In genomic region chr22:20020533-20021195, GRCh38 we compare ENCODE assay signal across 8 cellular contexts. TPM values are rescaled to one million over a fixed set of nuclear protein-coding genes. Genes with fewer than 3 reads are reported as not detected.
DNase-seq lines count a peak whose midpoint lies in the region; ATAC-seq, FAIRE-seq and TF ChIP-seq lines count a peak whose summit lies in the region.

TSS of gene TANGO2 (plus strand) at chr22:20021110. CDS start at chr22:20036799, 15,689 bp downstream.

- TF ChIP-seq CTCF in A549 (IDR thresholded peaks at IDR 0.05) = no peak
- no peak for TF ChIP-seq CTCF in WTC11 (IDR thresholded peaks at IDR 0.05)
- TF ChIP-seq CTCF in bronchial epithelial cell (IDR thresholded peaks at IDR 0.05; ENCODE audit: insufficient read depth, low read length, severe bottlenecking) = no peak
- TF ChIP-seq CTCF in spleen (IDR thresholded peaks at IDR 0.05 in 8 of 11, conservative IDR thresholded peaks at IDR 0.05 in 3 of 11) = peak in 2 of 11 experiments; percentile 11 to 17

- POLR2A ChIA-PET in A549 (lab: Yijun Ruan, JAX) (interaction anchor here (0.6 to 1.5 kb wide), 2 partner anchors 51 to 65 kb away, joined by 3 read pairs; no protein-coding TSS in a partner anchor), WTC11 (lab: Charles Lee) (no interaction called here)

- peaks cover 12% of the 10 kb centered on the region for H3K4me1 Mint-ChIP-seq in WTC11

- TF ChIP-seq RAD21 in A549 (conservative IDR thresholded peaks at IDR 0.05 in 1 of 2, IDR thresholded peaks at IDR 0.05 in 1 of 2) = no peak

- peak within 1 kb of the TSS; percentile 86 for H3K4me3 Mint-ChIP-seq in WTC11

- intact Hi-C loops in spleen (cut with DNase I; ENCODE audit: low total_unique reads) = no loop called here

- H3K27me3 ChIP-seq in bronchial epithelial cell (ENCODE audit: control insufficient read depth, insufficient read depth, low read length) = peaks cover 11% of the 10 kb centered on the region
- peaks cover 0 to 20% (median 0%) of the 10 kb centered on the region in 7 donors for H3K27me3 ChIP-seq in spleen (replicated peaks in 1 of 7)

- H3K9me3 Mint-ChIP-seq in WTC11 = no peaks in the 10 kb centered on the region

- DNase-seq in A549 (ENCODE audit: low read depth in 1 of 2, low spot score in 1 of 2) (peak; percentile 77 to 83), NCI-H226 (peak; percentile 64), WTC11 (ENCODE audit: low spot score) (peak; percentile 90), bronchial epithelial cell (ENCODE audit: low read depth) (peak; percentile 72), inferior parietal cortex (ENCODE audit: extremely low spot score) (peak; percentile 93), spleen (peak; percentile 97)

- 6% methylated on average over 8 of the region's 61 CpGs for WGBS in A549 (ENCODE audit: missing lambda C conversion rate)
- WGBS in spleen, 5 donors = 0 to 2% (median 1%) methylated on average over 26 to 61 of the region's 61 CpGs

- H3K4me2 ChIP-seq in A549 = peak within 1 kb of the TSS; percentile 92

- ATAC-seq in A549 (peak; percentile 80 to 91), GM18861 (IDR thresholded peaks at IDR 0.05; ENCODE audit: unreplicated experiment) (peak; percentile 71), HG03135 (IDR thresholded peaks at IDR 0.05; ENCODE audit: unreplicated experiment) (peak; percentile 77), WTC11 (peak; percentile 88)

- H3K27me3 Mint-ChIP-seq in WTC11 (ENCODE audit: low read depth) = peaks cover 43% of the 10 kb centered on the region

- H3K36me3 ChIP-seq in bronchial epithelial cell (ENCODE audit: control insufficient read depth, insufficient read depth, low read length) = no peaks in the 10 kb centered on the region
- H3K36me3 ChIP-seq in spleen = peaks cover 0 to 24% (median 0%) of the 10 kb centered on the region in 6 donors

- peak within 1 kb of the TSS; percentile 87 for H3K4me3 ChIP-seq in A549
- peak within 1 kb of the TSS; percentile 96 for H3K4me3 ChIP-seq in bronchial epithelial cell (ENCODE audit: low read depth, low read length)
- peak within 1 kb of the TSS; percentile 50 to 97 (median 88) for H3K4me3 ChIP-seq in spleen

- TF ChIP-seq EP300 in A549 (IDR thresholded peaks at IDR 0.05) = no peak

- H3K9me3 ChIP-seq in A549 = no peaks in the 10 kb centered on the region
- no peaks in the 10 kb centered on the region for H3K9me3 ChIP-seq in spleen

- H3K36me3 Mint-ChIP-seq in WTC11 = no peaks in the 10 kb centered on the region

- TF ChIP-seq POLR2A in A549 (IDR thresholded peaks at IDR 0.05; ENCODE audit: low read length) = peak; percentile 52
- TF ChIP-seq POLR2A in spleen (IDR thresholded peaks at IDR 0.05) = peak in 2 of 3 donors; percentile 54 to 70

- H3K27ac ChIP-seq in A549 (peak within 1 kb of the TSS; percentile 86 to 96), spleen (peak within 1 kb of the TSS; percentile 83 to 95 (median 90))

- H3K27ac Mint-ChIP-seq in WTC11 = no peak within 1 kb of the TSS

- FAIRE-seq in A549 (lab: Jason Lieb, UNC) = no peak
- no peak for FAIRE-seq in bronchial epithelial cell (lab: Jason Lieb, UNC)

- CTCF ChIA-PET in A549 (lab: Yijun Ruan, JAX) = interaction anchor here (0.8 to 0.9 kb wide), 2 partner anchors 20 to 290 kb away, joined by 3 to 4 read pairs; no protein-coding TSS in a partner anchor
- CTCF ChIA-PET in WTC11 (lab: Charles Lee) = interaction anchor here (0.6 to 1.6 kb wide), 12 partner anchors 12 to 290 kb away, joined by 3 to 6 read pairs (median 4); no protein-coding TSS in a partner anchor

- H3K4me1 ChIP-seq in A549 = peaks cover 17% of the 10 kb centered on the region
- H3K4me1 ChIP-seq in spleen = peaks cover 19 to 86% (median 58%) of the 10 kb centered on the region in 6 donors

TF ChIP-seq in A549, 52 proteins besides CTCF, POLR2A, EP300 and RAD21:
- TF ChIP-seq, protein P1, sequence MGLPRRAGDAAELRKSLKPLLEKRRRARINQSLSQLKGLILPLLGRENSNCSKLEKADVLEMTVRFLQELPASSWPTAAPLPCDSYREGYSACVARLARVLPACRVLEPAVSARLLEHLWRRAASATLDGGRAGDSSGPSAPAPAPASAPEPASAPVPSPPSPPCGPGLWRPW (IDR thresholded peaks at IDR 0.05) = no peak
- TF ChIP-seq, protein P2, sequence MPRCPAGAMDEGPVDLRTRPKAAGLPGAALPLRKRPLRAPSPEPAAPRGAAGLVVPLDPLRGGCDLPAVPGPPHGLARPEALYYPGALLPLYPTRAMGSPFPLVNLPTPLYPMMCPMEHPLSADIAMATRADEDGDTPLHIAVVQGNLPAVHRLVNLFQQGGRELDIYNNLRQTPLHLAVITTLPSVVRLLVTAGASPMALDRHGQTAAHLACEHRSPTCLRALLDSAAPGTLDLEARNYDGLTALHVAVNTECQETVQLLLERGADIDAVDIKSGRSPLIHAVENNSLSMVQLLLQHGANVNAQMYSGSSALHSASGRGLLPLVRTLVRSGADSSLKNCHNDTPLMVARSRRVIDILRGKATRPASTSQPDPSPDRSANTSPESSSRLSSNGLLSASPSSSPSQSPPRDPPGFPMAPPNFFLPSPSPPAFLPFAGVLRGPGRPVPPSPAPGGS (IDR thresholded peaks at IDR 0.05) = peak; percentile 70; the same call in 1 of the 3 replicates
- TF ChIP-seq RCOR1 (IDR thresholded peaks at IDR 0.05; ENCODE audit: low read depth, low read length) (no peak), EHMT2 (IDR thresholded peaks at IDR 0.05; ENCODE audit: low read depth) (no peak), CBX2 (IDR thresholded peaks at IDR 0.05; ENCODE audit: borderline replicate concordance, low read depth) (no peak), KDM5A (IDR thresholded peaks at IDR 0.05) (no peak), FOSB (CRISPR knock-in tag; IDR thresholded peaks at IDR 0.05) (no peak), JUN (IDR thresholded peaks at IDR 0.05) (peak in 1 of 2 experiments; percentile 64; a peak in 2 of 5 replicates), PBX3 (IDR thresholded peaks at IDR 0.05) (peak; percentile 92)

TF ChIP-seq in WTC11, 78 proteins besides CTCF, POLR2A, EP300 and RAD21:
- TF ChIP-seq FOXP1 (CRISPR knock-in tag; IDR thresholded peaks at IDR 0.05; ENCODE audit: borderline replicate concordance) (no peak), NFYB (CRISPR knock-in tag; conservative IDR thresholded peaks at IDR 0.05; ENCODE audit: low read depth) (peak; percentile 93), SP1 (CRISPR knock-in tag; conservative IDR thresholded peaks at IDR 0.05) (peak; percentile 99), CREM (CRISPR knock-in tag; IDR thresholded peaks at IDR 0.05) (0 out of 2 replicates have a peak, but pooled peaks have one; percentile 45), ZMAT4 (CRISPR knock-in tag; IDR thresholded peaks at IDR 0.05) (no peak), ZNF416 (CRISPR knock-in tag; IDR thresholded peaks at IDR 0.05) (0 out of 2 replicates have a peak, but pooled peaks have one; percentile 16)
- TF ChIP-seq, protein P3, sequence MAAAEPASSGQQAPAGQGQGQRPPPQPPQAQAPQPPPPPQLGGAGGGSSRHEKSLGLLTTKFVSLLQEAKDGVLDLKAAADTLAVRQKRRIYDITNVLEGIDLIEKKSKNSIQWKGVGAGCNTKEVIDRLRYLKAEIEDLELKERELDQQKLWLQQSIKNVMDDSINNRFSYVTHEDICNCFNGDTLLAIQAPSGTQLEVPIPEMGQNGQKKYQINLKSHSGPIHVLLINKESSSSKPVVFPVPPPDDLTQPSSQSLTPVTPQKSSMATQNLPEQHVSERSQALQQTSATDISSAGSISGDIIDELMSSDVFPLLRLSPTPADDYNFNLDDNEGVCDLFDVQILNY (CRISPR knock-in tag; IDR thresholded peaks at IDR 0.05) = peak; percentile 70

RNA-seq across cellular contexts. Expression of gene TANGO2, which starts in this region (rescaled TPM):
- 13.2 and 15.0 TPM in 2 replicates for polyA plus RNA-seq in A549 (2011; rRNA removed)
- 22.7 and 28.4 TPM in 2 replicates for polyA plus RNA-seq in A549 (2012; cell fraction: cytosol; rRNA removed)
- 29.8 and 35.2 TPM in 2 replicates for polyA plus RNA-seq in A549 (2012; cell fraction: nucleus; rRNA removed)
- 13.5 to 14.1 TPM (median 13.8 TPM) in 3 replicates for polyA plus RNA-seq in A549 (2017; fragmentation: RNase III; extraction: RNeasy Plus Mini Kit Qiagen cat#74134 plus additional on column Dnase treatment)
- 28.0 and 38.6 TPM in 2 replicates for polyA minus RNA-seq in A549 (2011; rRNA and poly(A)+ RNA removed)
- 13.2 to 16.8 TPM (median 14.8 TPM) in 3 replicates for total RNA-seq in WTC11 (2021)
- 41.6 and 44.2 TPM in 2 replicates for total RNA-seq in bronchial epithelial cell
- total RNA-seq in spleen = 10 to 100 TPM; 35.9 to 72.2 (median 57.2) TPM
- 10 to 100 TPM; 18.7 to 30.9 (median 21.6) TPM for polyA plus RNA-seq in spleen

Comparison
In these comparisons a context has a peak if more than half of its experiments do, and no peak if none do; other contexts are left out.
1. Peak in every context shown above with its lines: DNase-seq, ATAC-seq, H3K4me3 ChIP-seq and H3K27ac ChIP-seq.